ENCODE assay signal across 9 cellular contexts in genomic region chr10:117175215-117175900, GRCh38. TPM values are rescaled to one million over a fixed set of nuclear protein-coding genes. Genes with fewer than 3 reads are reported as not detected.
A peak's percentile ranks its signal among the peaks of the same experiment; 100 is the strongest.
DNase-seq lines count a peak whose midpoint lies in the region; ATAC-seq and TF ChIP-seq lines count a peak whose summit lies in the region.
"Had no signal": no experiment of that assay in that cellular context is flagged by ENCODE, and none has a peak within 500 bp of the region (broad histone marks: within the 10 kb centered on the region; RNA-seq: fewer than 3 reads in every experiment).

No MANE protein-coding gene starts in this region.

- peak overlapping the region; percentile 23 for H3K9ac ChIP-seq in endocrine pancreas (ENCODE audit: control insufficient read depth, insufficient read depth, low read length)

- H3K27ac Mint-ChIP-seq in naive B cell, result peak overlapping the region in 2 of 6 donors; percentile 27 to 83

- no peaks in the 10 kb centered on the region for H3K36me3 ChIP-seq in SJCRH30
- no peaks in the 10 kb centered on the region for H3K36me3 ChIP-seq in endocrine pancreas (ENCODE audit: control insufficient read depth, insufficient read depth, low read length)

- H3K27me3 Mint-ChIP-seq in naive B cell, result peaks cover 50 to 55% (median 54%) of the 10 kb centered on the region in 3 donors

- POLR2A ChIA-PET in AG04450 (lab: Yijun Ruan, JAX), result interaction anchor here (0.6 to 0.7 kb wide), 2 partner anchors 13 to 379 kb away, joined by 3 to 4 read pairs; no protein-coding TSS in a partner anchor

- peak overlapping the region; percentile 76 to 92 (median 88) for H3K4me3 Mint-ChIP-seq in naive B cell

- no peaks in the 10 kb centered on the region for H3K9me3 Mint-ChIP-seq in naive B cell

- peaks cover 10 to 20% (median 20%) of the 10 kb centered on the region in 3 donors for H3K4me1 Mint-ChIP-seq in naive B cell

- H3K27me3 ChIP-seq in AG04450 (ENCODE audit: control insufficient read depth, insufficient read depth, low read length) (peaks cover 23% of the 10 kb centered on the region), SJCRH30 (peaks cover 9% of the 10 kb centered on the region), endocrine pancreas (ENCODE audit: control insufficient read depth, insufficient read depth, low read length) (no peaks in the 10 kb centered on the region)

- H3K4me1 ChIP-seq in SJCRH30 (no peaks in the 10 kb centered on the region), endocrine pancreas (ENCODE audit: control insufficient read depth, insufficient read depth, low read length) (no peaks in the 10 kb centered on the region)

- peak overlapping the region; percentile 50 for H3K4me3 ChIP-seq in AG04450 (ENCODE audit: low read depth, low read length)
- peak overlapping the region; percentile 19 for H3K4me3 ChIP-seq in SJCRH30
- peak overlapping the region; percentile 70 for H3K4me3 ChIP-seq in endocrine pancreas (ENCODE audit: control insufficient read depth, insufficient read depth, low read length)

- no peaks in the 10 kb centered on the region for H3K36me3 Mint-ChIP-seq in naive B cell

- ATAC-seq in GM18508 (IDR thresholded peaks at IDR 0.05; ENCODE audit: insufficient read depth, unreplicated experiment), result peak; percentile 18
- ATAC-seq in HG02970 (IDR thresholded peaks at IDR 0.05; ENCODE audit: low FRiP score, unreplicated experiment), result peak; percentile 29
- ATAC-seq in naive B cell (ENCODE audit: low read depth in 2 of 2), result peak; percentile 21 to 35

- H3K27ac ChIP-seq in AG04450 (ENCODE audit: low read depth, low read length), result no peak overlapping the region
- H3K27ac ChIP-seq in SJCRH30, result no peak overlapping the region

- no peak for DNase-seq in AG04450 (ENCODE audit: low read depth, low spot score)
- peak; percentile 24 to 51 for DNase-seq in SJCRH30
- peak; percentile 3 for DNase-seq in naive B cell
- DNase-seq in GF-D8 (lab: John Stamatoyannopoulos, UW), result no peak
- DNase-seq in medulla oblongata (ENCODE audit: extremely low spot score), result no peak

- CTCF ChIA-PET in AG04450 (lab: Charles Lee), result interaction anchor here (0.6 to 4.0 kb wide), 54 partner anchors 7 to 647 kb away, joined by 3 to 234 read pairs (median 6); partner anchors contain the start of gene ENO4

- no peaks in the 10 kb centered on the region; the same call in 1 of the 2 replicates for H3K9me3 ChIP-seq in AG04450 (ENCODE audit: control insufficient read depth, insufficient read depth, low read length)
- no peaks in the 10 kb centered on the region for H3K9me3 ChIP-seq in SJCRH30 (replicated peaks)
- no peaks in the 10 kb centered on the region for H3K9me3 ChIP-seq in endocrine pancreas (ENCODE audit: control insufficient read depth, low read length)

- TF ChIP-seq CTCF in AG04450 (IDR thresholded peaks at IDR 0.05; ENCODE audit: low read depth, low read length), result no peak; the same call in 1 of the 2 replicates

RNA-seq across cellular contexts. Expression of gene KCNK18, which starts 21.9 kb away (rescaled TPM):
- polyA plus RNA-seq in AG04450 (2011; rRNA removed) (not detected in 2 replicates), naive B cell (ENCODE audit: low read depth in 6 of 6) (not detected)
- not detected in 2 replicates for polyA minus RNA-seq in AG04450 (2011; rRNA and poly(A)+ RNA removed)
- total RNA-seq in SJCRH30 (2014; rRNA removed; shearing (Covaris generic)), result not detected in 2 replicates
- total RNA-seq: LHCN-M2 had no signal

RNA-seq across cellular contexts. Expression of gene VAX1, which starts 37.3 kb away (rescaled TPM):
- polyA plus RNA-seq in AG04450 (2011; rRNA removed) (not detected in 2 replicates), naive B cell (ENCODE audit: low read depth in 6 of 6) (not detected)
- not detected in 2 replicates for polyA minus RNA-seq in AG04450 (2011; rRNA and poly(A)+ RNA removed)
- not detected in 2 replicates for total RNA-seq in SJCRH30 (2014; rRNA removed; shearing (Covaris generic))
- total RNA-seq: LHCN-M2 had no signal

Comparison
In these comparisons a context has a peak if more than half of its experiments do, and no peak if none do; other contexts are left out.
1. DNase-seq: peak in SJCRH30 (2 of 2) and naive B cell (single experiment); none in AG04450 (single experiment), GF-D8 (single experiment) and medulla oblongata (single experiment).
2. H3K4me3 ChIP-seq: peak in every context shown above with its lines; median percentile 70 in endocrine pancreas; 50 in AG04450; 19 in SJCRH30.
3. Peak in every context shown above with its lines, with median percentiles within 50 percentile points of each other: ATAC-seq.